23 cellular contexts compared by ENCODE assay signal in the genomic region with DNA sequence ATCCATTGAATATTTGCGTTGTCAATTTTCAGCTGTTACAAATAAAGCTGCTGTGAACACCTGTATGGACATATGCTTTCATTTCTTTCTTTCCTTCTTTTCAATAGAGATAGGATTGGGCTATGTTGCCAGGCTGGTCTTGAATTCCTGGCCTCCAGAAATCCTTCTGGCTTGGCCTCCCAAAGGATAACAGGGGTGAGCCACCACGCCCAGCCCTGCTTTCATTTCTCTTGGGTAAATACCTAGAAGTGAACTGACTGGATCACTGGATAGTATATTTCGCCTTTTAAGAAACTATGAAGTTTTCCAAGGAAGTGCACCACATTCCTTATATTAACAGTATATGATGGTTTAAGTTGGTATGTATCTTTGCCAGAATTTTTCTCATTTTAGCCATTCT.
"Had no signal": no experiment of that assay in that cellular context is flagged by ENCODE, and none has a peak within 500 bp of the region (broad histone marks: within the 10 kb centered on the region; RNA-seq: fewer than 3 reads in every experiment).

No MANE protein-coding gene starts in this region.

- H3K9me3 Mint-ChIP-seq: mesothelial cell of epicardium; naive B cell; nephron; neural progenitor cell; stimulated activated effector memory CD8-positive, alpha-beta T cell treated with anti-CD3 and anti-CD28 coated beads, Interleukin-12 subunit alpha, Interleukin-12 subunit beta, amount 100 ng/mL, for 72 hours had no signal

- H3K27me3 Mint-ChIP-seq: naive B cell had no signal

- H3K4me3 Mint-ChIP-seq: mesothelial cell of epicardium; naive B cell; nephron; neural progenitor cell; stimulated activated effector memory CD8-positive, alpha-beta T cell treated with anti-CD3 and anti-CD28 coated beads, Interleukin-12 subunit alpha, Interleukin-12 subunit beta, amount 100 ng/mL, for 72 hours had no signal

- DNase-seq: effector CD4-positive, alpha-beta T cell; hypothalamus; kidney; mesenchymal stem cell; naive B cell; stimulated activated CD4-positive, alpha-beta T cell treated with anti-CD3 and anti-CD28 coated beads, Interleukin-2, amount 100 ng/mL, for 24 hours; stimulated activated CD4-positive, alpha-beta T cell treated with anti-CD3 and anti-CD28 coated beads, Interleukin-4, amount 100 ng/mL, for 24 hours; stimulated activated naive CD4-positive, alpha-beta T cell treated with Interleukin-2 at 50 U/mL for 16 hours; stomach; thyroid gland; upper lobe of left lung had no signal

- H3K4me3 ChIP-seq: dorsolateral prefrontal cortex, lung, mucosa of descending colon, neural progenitor cell, prostate gland, right atrium auricular region, sigmoid colon, stomach, thyroid gland, upper lobe of left lung had no signal

- ATAC-seq: left lobe of liver; mucosa of descending colon; stimulated activated effector memory CD8-positive, alpha-beta T cell treated with anti-CD3 and anti-CD28 coated beads, Interleukin-12 subunit alpha, Interleukin-12 subunit beta, amount 100 ng/mL, for 72 hours had no signal

- H3K27me3 ChIP-seq: dorsolateral prefrontal cortex, neural progenitor cell, right atrium auricular region, sigmoid colon, stomach, thyroid gland, upper lobe of left lung had no signal

- H3K4me1 ChIP-seq: neural progenitor cell, parathyroid adenoma, prostate gland, right atrium auricular region, sigmoid colon, stomach, thyroid gland, upper lobe of left lung had no signal

- H3K27ac ChIP-seq: dorsolateral prefrontal cortex, neural progenitor cell, parathyroid adenoma, prostate gland, right atrium auricular region, sigmoid colon, stomach, thyroid gland, upper lobe of left lung had no signal

- H3K36me3 Mint-ChIP-seq: naive B cell had no signal

- H3K9me3 ChIP-seq: mucosa of descending colon, prostate gland, right atrium auricular region, sigmoid colon, stomach, thyroid gland, upper lobe of left lung had no signal

- H3K27ac Mint-ChIP-seq: mesothelial cell of epicardium; naive B cell; nephron; neural progenitor cell; stimulated activated effector memory CD8-positive, alpha-beta T cell treated with anti-CD3 and anti-CD28 coated beads, Interleukin-12 subunit alpha, Interleukin-12 subunit beta, amount 100 ng/mL, for 72 hours had no signal

- H3K4me1 Mint-ChIP-seq: mesothelial cell of epicardium; naive B cell; nephron; neural progenitor cell; stimulated activated effector memory CD8-positive, alpha-beta T cell treated with anti-CD3 and anti-CD28 coated beads, Interleukin-12 subunit alpha, Interleukin-12 subunit beta, amount 100 ng/mL, for 72 hours had no signal
